Comparison of ENCODE assay signal across 30 cellular contexts in genomic region chr6:85185977-85186376, GRCh38.
DNase-seq lines count a peak whose midpoint lies in the region; ATAC-seq and TF ChIP-seq lines count a peak whose summit lies in the region.
"Had no signal": no experiment of that assay in that cellular context is flagged by ENCODE, and none has a peak within 500 bp of the region (broad histone marks: within the 10 kb centered on the region; RNA-seq: fewer than 3 reads in every experiment).

No MANE protein-coding gene starts in this region.

- ATAC-seq in GM18873 (IDR thresholded peaks at IDR 0.05; ENCODE audit: low FRiP score, unreplicated experiment) = no peak
- ATAC-seq: activated T-cell treated with anti-CD3 and anti-CD28 coated beads, Interleukin-2, amount 50 U/mL, for 4 hours; GM23338; Panc1; stimulated activated naive CD8-positive, alpha-beta T cell treated with anti-CD3 and anti-CD28 coated beads, Interleukin-15, amount 100 ng/mL, for 72 hours had no signal

- in situ Hi-C loops in astrocyte of the spinal cord (cut with HindIII; ENCODE audit: low sequenced_read_pairs) = no loop called here

- intact Hi-C loops in posterior cingulate gyrus (cut with DNase I) = no loop called here

- DNase-seq in GM03348 (ENCODE audit: low spot score) (peak; percentile 51), astrocyte of the spinal cord (ENCODE audit: low read depth, low spot score) (peak; percentile 27), fibroblast of the aortic adventitia (ENCODE audit: low read depth) (peak; percentile 47), stromal cell of bone marrow (ENCODE audit: low read depth) (peak; percentile 83), posterior cingulate gyrus (no peak)
- no peak for DNase-seq in activated CD4-positive, alpha-beta T cell treated with anti-CD3 and anti-CD28 coated beads, Interleukin-2, amount 50 U/mL, for 1 hour
- DNase-seq: activated CD4-positive, alpha-beta T cell treated with anti-CD3 and anti-CD28 coated beads, Interleukin-2, amount 10 ng/mL, durations not matched to agents 24 days and 14 days; activated gamma-delta T cell treated with Interleukin-2 at 50 U/mL for 16 hours; activated T-cell treated with anti-CD3 and anti-CD28 coated beads, Interleukin-2, amount 50 U/mL, for 4 hours; Calu3; DND-41; effector memory CD4-positive, alpha-beta T cell; erythroblast; islet precursor cell; left ventricle myocardium inferior; naive B cell; NCI-H1092 treated with DMSO at 0.1 percent for 48 hours; NCI-H2029; NCI-H526 treated with DMSO at 0.1 percent for 48 hours; SIG-M5; stimulated activated CD4-positive, alpha-beta T cell treated with anti-CD3 and anti-CD28 coated beads, Interleukin-1b, Interleukin-23, amount 100 ng/mL, for 48 hours; stimulated activated CD8-positive, alpha-beta memory T cell treated with anti-CD3 and anti-CD28 coated beads, Interleukin-4, amount 100 ng/mL, for 48 hours; stimulated activated naive CD8-positive, alpha-beta T cell treated with anti-CD3 and anti-CD28 coated beads, Interleukin-15, amount 100 ng/mL, for 72 hours; SW 1271; T1000 had no signal

- H3K4me3 ChIP-seq in astrocyte of the spinal cord (ENCODE audit: low read depth, low read length) = no peak overlapping the region
- H3K4me3 ChIP-seq in fibroblast of the aortic adventitia (ENCODE audit: low read depth, low read length) = no peak overlapping the region
- H3K4me3 ChIP-seq: GM23338, left ventricle myocardium inferior, smooth muscle cell, tibial nerve had no signal

- TF ChIP-seq CTCF in astrocyte of the spinal cord (IDR thresholded peaks at IDR 0.05; ENCODE audit: low read depth, low read length) (no peak), fibroblast of the aortic adventitia (IDR thresholded peaks at IDR 0.05; ENCODE audit: insufficient read depth, low read length) (no peak)

Comparison
In these comparisons a context has a peak if more than half of its experiments do, and no peak if none do; other contexts are left out.
1. DNase-seq: peak in GM03348 (single experiment), astrocyte of the spinal cord (single experiment), fibroblast of the aortic adventitia (single experiment) and stromal cell of bone marrow (single experiment); none in posterior cingulate gyrus (0 of 10) and activated CD4-positive, alpha-beta T cell treated with anti-CD3 and anti-CD28 coated beads, Interleukin-2, amount 50 U/mL, for 1 hour (single experiment).